Comparison of ENCODE assay signal across 15 cellular contexts in the genomic region with DNA sequence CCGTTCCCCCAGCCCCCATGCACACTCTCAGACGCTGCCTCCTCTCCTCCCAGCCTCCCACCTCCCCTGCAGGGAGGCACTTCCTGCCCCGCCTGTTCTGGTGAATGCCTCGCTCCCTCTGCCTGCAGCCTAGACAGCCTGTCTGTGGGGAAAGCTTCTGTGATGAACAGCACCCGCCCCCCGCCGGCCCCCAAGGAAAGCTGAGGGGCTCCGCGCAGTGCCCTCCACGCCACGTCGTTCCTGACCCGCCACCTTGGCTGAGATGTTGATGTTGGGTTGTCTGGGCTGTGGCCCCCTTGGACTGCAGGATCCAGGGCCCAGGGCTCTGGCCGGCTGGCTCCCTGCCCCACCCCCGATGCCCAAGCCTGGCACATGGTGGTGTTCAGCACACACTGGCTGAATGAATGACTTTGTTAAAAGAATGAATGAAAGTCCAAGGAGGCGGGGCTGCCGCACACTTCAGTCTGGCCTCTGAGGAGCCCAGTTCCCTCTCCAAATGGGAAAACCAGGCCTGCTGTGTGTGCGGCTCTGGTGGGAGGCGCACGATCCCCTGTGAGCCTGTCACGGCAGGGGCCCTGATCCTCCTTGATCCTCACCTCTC. TPM values are rescaled to one million over a fixed set of nuclear protein-coding genes. Genes with fewer than 3 reads are reported as not detected.
A peak's percentile ranks its signal among the peaks of the same experiment; 100 is the strongest.
DNase-seq lines count a peak whose midpoint lies in the region; ATAC-seq and TF ChIP-seq lines count a peak whose summit lies in the region.
"Had no signal": no experiment of that assay in that cellular context is flagged by ENCODE, and none has a peak within 500 bp of the region (broad histone marks: within the 10 kb centered on the region; RNA-seq: fewer than 3 reads in every experiment).

No MANE protein-coding gene starts in this region.

- H3K4me3 ChIP-seq in SK-N-MC, result peak overlapping the region; percentile 73
- H3K4me3 ChIP-seq in smooth muscle cell, result no peak overlapping the region
- H3K4me3 ChIP-seq: pancreas had no signal

- H3K36me3 ChIP-seq in SK-N-MC (ENCODE audit: insufficient read depth, low read length) (no peaks in the 10 kb centered on the region), smooth muscle cell (ENCODE audit: low read depth) (no peaks in the 10 kb centered on the region)
- H3K36me3 ChIP-seq: pancreas had no signal

- CTCF ChIA-PET in activated CD8-positive, alpha-beta memory T cell treated with anti-CD3 and anti-CD28 coated beads, Interleukin-2, amount 10 ng/mL, durations not matched to agents 7 days and 5 days (lab: Charles Lee), result no interaction called here

- peak overlapping the region; percentile 92 for H3K27ac ChIP-seq in SK-N-MC
- no peak overlapping the region for H3K27ac ChIP-seq in smooth muscle cell (ENCODE audit: low read depth)
- H3K27ac ChIP-seq: pancreas had no signal

- H3K4me3 Mint-ChIP-seq in activated CD8-positive, alpha-beta memory T cell treated with anti-CD3 and anti-CD28 coated beads, Interleukin-2, amount 10 ng/mL, durations not matched to agents 7 days and 5 days, result no peak overlapping the region

- no peak for ATAC-seq in activated CD8-positive, alpha-beta memory T cell treated with anti-CD3 and anti-CD28 coated beads, Interleukin-2, amount 10 ng/mL, durations not matched to agents 7 days and 5 days

- H3K27me3 ChIP-seq in smooth muscle cell (ENCODE audit: low read depth), result no peaks in the 10 kb centered on the region
- H3K27me3 ChIP-seq: pancreas had no signal

- peak overlapping the region; percentile 56 for H3K9ac ChIP-seq in SK-N-MC (ENCODE audit: insufficient read length)
- no peak overlapping the region for H3K9ac ChIP-seq in smooth muscle cell (ENCODE audit: low read depth)

- H3K4me1 ChIP-seq in smooth muscle cell (ENCODE audit: low read depth), result peaks cover 13% of the 10 kb centered on the region
- H3K4me1 ChIP-seq: pancreas had no signal

- no peaks in the 10 kb centered on the region for H4K20me1 ChIP-seq in smooth muscle cell (ENCODE audit: low read depth)

- peak; percentile 17 for DNase-seq in NCI-H2227 (lab: John Stamatoyannopoulos, UW; ENCODE audit: unreplicated experiment)
- no peak for DNase-seq in NCI-H2227 treated with DMSO at 0.1 percent for 48 hours (lab: John Stamatoyannopoulos, UW)
- no peak for DNase-seq in SK-N-MC (ENCODE audit: low read depth, low spot score)
- peak; percentile 81 for DNase-seq in islet precursor cell
- DNase-seq in smooth muscle cell (lab: John Stamatoyannopoulos, UW; ENCODE audit: unreplicated experiment), result no peak
- no peak for DNase-seq in activated CD8-positive, alpha-beta memory T cell treated with anti-CD3 and anti-CD28 coated beads, Interleukin-2, amount 10 ng/mL, durations not matched to agents 7 days and 5 days
- no peak for DNase-seq in stimulated activated CD4-positive, alpha-beta T cell treated with anti-CD3 and anti-CD28 coated beads, Interleukin-15, amount 100 ng/mL, for 24 hours
- no peak for DNase-seq in NCI-H128 (lab: John Stamatoyannopoulos, UW; ENCODE audit: unreplicated experiment)
- DNase-seq: activated T-cell treated with anti-CD3 and anti-CD28 coated beads, Interleukin-2, amount 50 U/mL, for 1 hour; DMS53; NCI-H2029 had no signal

- 31% methylated on average over 21 of the region's 21 CpGs for WGBS in smooth muscle cell (ENCODE audit: low lambda C conversion rate)

- no peak overlapping the region for H3K27ac Mint-ChIP-seq in activated CD8-positive, alpha-beta memory T cell treated with anti-CD3 and anti-CD28 coated beads, Interleukin-2, amount 10 ng/mL, durations not matched to agents 7 days and 5 days

- H3K4me1 Mint-ChIP-seq in activated CD8-positive, alpha-beta memory T cell treated with anti-CD3 and anti-CD28 coated beads, Interleukin-2, amount 10 ng/mL, durations not matched to agents 7 days and 5 days, result no peaks in the 10 kb centered on the region

- no peaks in the 10 kb centered on the region for H3K27me3 Mint-ChIP-seq in activated CD8-positive, alpha-beta memory T cell treated with anti-CD3 and anti-CD28 coated beads, Interleukin-2, amount 10 ng/mL, durations not matched to agents 7 days and 5 days

- TF ChIP-seq CTCF in smooth muscle cell (IDR thresholded peaks at IDR 0.05; ENCODE audit: borderline replicate concordance, insufficient read depth, poor library complexity, severe bottlenecking), result no peak

- no peaks in the 10 kb centered on the region for H3K9me3 Mint-ChIP-seq in activated CD8-positive, alpha-beta memory T cell treated with anti-CD3 and anti-CD28 coated beads, Interleukin-2, amount 10 ng/mL, durations not matched to agents 7 days and 5 days (ENCODE audit: low read depth)

- peak overlapping the region; percentile 76 for H2AFZ ChIP-seq in smooth muscle cell (ENCODE audit: low read depth)

- H3K9me3 ChIP-seq in SK-N-MC (ENCODE audit: low read depth, low read length) (no peaks in the 10 kb centered on the region), smooth muscle cell (replicated peaks; ENCODE audit: low read depth) (no peaks in the 10 kb centered on the region)
- H3K9me3 ChIP-seq: pancreas had no signal

- H3K36me3 Mint-ChIP-seq in activated CD8-positive, alpha-beta memory T cell treated with anti-CD3 and anti-CD28 coated beads, Interleukin-2, amount 10 ng/mL, durations not matched to agents 7 days and 5 days, result no peaks in the 10 kb centered on the region

- H3F3A ChIP-seq in smooth muscle cell (ENCODE audit: low read depth), result no peaks in the 10 kb centered on the region

- H3K79me2 ChIP-seq in smooth muscle cell (ENCODE audit: low read depth), result no peaks in the 10 kb centered on the region

- peak overlapping the region; percentile 72 for H3K4me2 ChIP-seq in smooth muscle cell

RNA-seq across cellular contexts. Expression of a gene that starts 2.1 kb away (rescaled TPM):
- total RNA-seq in smooth muscle cell, result not detected in 2 replicates
- polyA plus RNA-seq in smooth muscle cell, result not detected in 2 replicates
- total RNA-seq in activated CD8-positive, alpha-beta memory T cell treated with anti-CD3 and anti-CD28 coated beads, Interleukin-2, amount 10 ng/mL, durations not matched to agents 7 days and 5 days, result not detected
- total RNA-seq: epithelial cell of proximal tubule, HT-29, pancreas had no signal
- polyA plus RNA-seq: keratinocyte, pancreas had no signal

RNA-seq across cellular contexts. Expression of a gene that starts 7.7 kb away (rescaled TPM):
- total RNA-seq in smooth muscle cell, result 8.1 and 8.9 TPM in 2 replicates
- polyA plus RNA-seq in smooth muscle cell, result 8.9 and 10.5 TPM in 2 replicates
- total RNA-seq in activated CD8-positive, alpha-beta memory T cell treated with anti-CD3 and anti-CD28 coated beads, Interleukin-2, amount 10 ng/mL, durations not matched to agents 7 days and 5 days, result not detected
- total RNA-seq: epithelial cell of proximal tubule had no signal
- polyA plus RNA-seq: keratinocyte had no signal

RNA-seq across cellular contexts. Expression of a gene that starts 47.9 kb away (rescaled TPM):
- total RNA-seq in smooth muscle cell, result 12.7 and 13.8 TPM in 2 replicates
- polyA plus RNA-seq in smooth muscle cell, result 21.0 and 28.3 TPM in 2 replicates
- total RNA-seq in activated CD8-positive, alpha-beta memory T cell treated with anti-CD3 and anti-CD28 coated beads, Interleukin-2, amount 10 ng/mL, durations not matched to agents 7 days and 5 days, result 1 to 10 TPM; 5.5 to 9.9 TPM

Comparison
In these comparisons a context has a peak if more than half of its experiments do, and no peak if none do; other contexts are left out.
1. DNase-seq: peak in NCI-H2227 (single experiment) and islet precursor cell (single experiment); none in NCI-H2227 treated with DMSO at 0.1 percent for 48 hours (single experiment), SK-N-MC (single experiment), smooth muscle cell (single experiment), activated CD8-positive, alpha-beta memory T cell treated with anti-CD3 and anti-CD28 coated beads, Interleukin-2, amount 10 ng/mL, durations not matched to agents 7 days and 5 days (single experiment), stimulated activated CD4-positive, alpha-beta T cell treated with anti-CD3 and anti-CD28 coated beads, Interleukin-15, amount 100 ng/mL, for 24 hours (single experiment) and NCI-H128 (single experiment).